1 cellular context compared by ENCODE assay signal in genomic region chr2:101679037-101679726, GRCh38.
TF ChIP-seq lines count a peak whose summit lies in the region.

No MANE protein-coding gene starts in this region.

TF ChIP-seq in HepG2, 621 proteins besides CTCF, POLR2A, EP300 and RAD21 (continued from another document):
- TF ChIP-seq ZNF574 (CRISPR knock-in tag; IDR thresholded peaks at IDR 0.05) (no peak), TEAD3 (CRISPR knock-in tag; optimal IDR thresholded peaks at IDR 0.05; ENCODE audit: borderline replicate concordance) (peak; percentile 21), RELA (CRISPR knock-in tag; IDR thresholded peaks at IDR 0.05) (no peak), ZNF383 (CRISPR knock-in tag; IDR thresholded peaks at IDR 0.05; ENCODE audit: borderline replicate concordance) (no peak), KLF9 (CRISPR knock-in tag; IDR thresholded peaks at IDR 0.05; ENCODE audit: low read depth) (no peak)
